In the genomic region with DNA sequence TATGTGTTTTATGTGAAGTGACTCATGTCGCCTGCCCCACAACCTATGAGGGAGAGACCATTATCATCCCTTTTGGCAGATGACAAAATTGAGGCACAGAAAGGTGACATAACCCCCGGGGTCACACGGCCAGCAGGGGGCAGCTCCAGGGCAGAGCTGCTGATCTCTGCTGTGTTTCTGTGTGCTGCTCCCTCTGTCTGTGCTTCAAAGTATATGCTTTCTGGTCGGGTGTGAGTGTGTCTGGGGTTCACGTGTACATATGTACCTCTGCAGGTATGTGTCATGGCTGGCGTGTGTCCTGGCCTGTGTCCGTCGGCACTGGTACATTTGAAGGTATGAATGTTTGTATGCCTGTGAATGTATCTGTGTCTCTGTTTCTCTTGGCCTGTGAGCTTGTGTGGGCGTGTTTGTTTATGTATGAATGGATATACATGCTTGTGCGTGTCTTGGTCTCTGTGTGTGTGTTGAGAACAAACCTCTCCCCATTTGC, we compare ENCODE assay signal across 9 cellular contexts. TPM values are rescaled to one million over a fixed set of nuclear protein-coding genes. Genes with fewer than 3 reads are reported as not detected.
DNase-seq lines count a peak whose midpoint lies in the region; ATAC-seq and TF ChIP-seq lines count a peak whose summit lies in the region.
"Had no signal": no experiment of that assay in that cellular context is flagged by ENCODE, and none has a peak within 500 bp of the region (broad histone marks: within the 10 kb centered on the region; RNA-seq: fewer than 3 reads in every experiment).

No MANE protein-coding gene starts in this region.

- H3K4me1 ChIP-seq in GM23248 (ENCODE audit: insufficient read depth) (no peaks in the 10 kb centered on the region), OCI-LY3 (ENCODE audit: low read length) (peaks cover 10% of the 10 kb centered on the region; the same call in 1 of the 2 replicates)

- H3K27ac Mint-ChIP-seq in CD14-positive monocyte, result peak overlapping the region in 1 of 7 donors; percentile 57
- no peak overlapping the region for H3K27ac Mint-ChIP-seq in activated T-cell treated with anti-CD3 and anti-CD28 coated beads, Interleukin-2, amount 50 U/mL, for 72 hours

- no peaks in the 10 kb centered on the region for H4K20me1 ChIP-seq in GM23248 (ENCODE audit: insufficient read depth)
- no peaks in the 10 kb centered on the region for H4K20me1 ChIP-seq in OCI-LY3 (ENCODE audit: insufficient read depth, low read length)

- H3K27ac ChIP-seq in GM23248 (no peak overlapping the region), OCI-LY3 (ENCODE audit: low read length) (no peak overlapping the region)

- H3K27me3 ChIP-seq in GM23248 (replicated peaks; ENCODE audit: insufficient read depth) (no peaks in the 10 kb centered on the region), OCI-LY3 (ENCODE audit: low read depth, low read length) (no peaks in the 10 kb centered on the region)

- H2AFZ ChIP-seq in GM23248 (no peak overlapping the region), OCI-LY3 (ENCODE audit: low read depth, low read length) (no peak overlapping the region)

- H3K9me3 ChIP-seq in GM23248 (ENCODE audit: low read depth) (no peaks in the 10 kb centered on the region), OCI-LY3 (ENCODE audit: insufficient read depth, low read length) (no peaks in the 10 kb centered on the region)

- no peak overlapping the region for H3K4me3 Mint-ChIP-seq in CD14-positive monocyte
- no peak overlapping the region for H3K4me3 Mint-ChIP-seq in activated T-cell treated with anti-CD3 and anti-CD28 coated beads, Interleukin-2, amount 50 U/mL, for 72 hours

- intact Hi-C loops in CD14-positive monocyte (cut with micrococcal nuclease), result no loop called here

- H3K9ac ChIP-seq in GM23248, result no peak overlapping the region
- H3K9ac ChIP-seq in OCI-LY3 (ENCODE audit: low read length), result no peak overlapping the region

- peaks cover 0 to 2% of the 10 kb centered on the region in 2 donors for H3K36me3 Mint-ChIP-seq in CD14-positive monocyte
- H3K36me3 Mint-ChIP-seq in activated T-cell treated with anti-CD3 and anti-CD28 coated beads, Interleukin-2, amount 50 U/mL, for 72 hours (ENCODE audit: insufficient read depth in 2 of 2), result peaks cover 0 to 3% of the 10 kb centered on the region in 2 donors

- TF ChIP-seq CTCF in CD14-positive monocyte (IDR thresholded peaks at IDR 0.05) (peak; percentile 50), OCI-LY3 (IDR thresholded peaks at IDR 0.05; ENCODE audit: low read depth, low read length) (peak; percentile 98)

- H3K9me3 Mint-ChIP-seq in CD14-positive monocyte, result peaks cover 0 to 14% (median 6%) of the 10 kb centered on the region in 7 donors
- no peaks in the 10 kb centered on the region for H3K9me3 Mint-ChIP-seq in activated T-cell treated with anti-CD3 and anti-CD28 coated beads, Interleukin-2, amount 50 U/mL, for 72 hours

- no peak overlapping the region for H3K4me2 ChIP-seq in GM23248 (ENCODE audit: unreplicated experiment)
- H3K4me2 ChIP-seq in OCI-LY3 (ENCODE audit: low read length), result peak overlapping the region; percentile 15; the same call in 1 of the 2 replicates

- ATAC-seq in activated T-cell treated with anti-CD3 and anti-CD28 coated beads, Interleukin-2, amount 50 U/mL, for 72 hours (replicated peaks in 1 of 2), result peak; percentile 37 to 40
- ATAC-seq in HG03135 (IDR thresholded peaks at IDR 0.05; ENCODE audit: unreplicated experiment) (no peak), HG03442 (IDR thresholded peaks at IDR 0.05; ENCODE audit: unreplicated experiment) (no peak)

- H3K4me3 ChIP-seq in GM23248 (no peak overlapping the region), OCI-LY3 (ENCODE audit: low read length) (no peak overlapping the region)

- no peaks in the 10 kb centered on the region for H3K36me3 ChIP-seq in GM23248 (ENCODE audit: low read depth)
- H3K36me3 ChIP-seq in OCI-LY3 (replicated peaks; ENCODE audit: low read depth, low read length), result no peaks in the 10 kb centered on the region

- no peaks in the 10 kb centered on the region for H3K9me2 ChIP-seq in GM23248 (ENCODE audit: insufficient read depth)

- DNase-seq in CD14-positive monocyte (ENCODE audit: low spot score) (no peak), GM23248 (peak; percentile 67), fibroblast of the conjunctiva (ENCODE audit: low read depth) (peak; percentile 36)
- peak; percentile 82 to 85 for DNase-seq in activated T-cell treated with anti-CD3 and anti-CD28 coated beads, Interleukin-2, amount 50 U/mL, for 72 hours
- DNase-seq in stimulated activated CD4-positive, alpha-beta T cell treated with anti-CD3 and anti-CD28 coated beads, Interleukin-12 subunit alpha, Interleukin-12 subunit beta, amount 100 ng/mL, for 24 hours (ENCODE audit: low read depth in 2 of 2), result peak; percentile 28 to 71

- H3K79me2 ChIP-seq in GM23248 (ENCODE audit: insufficient read depth) (no peaks in the 10 kb centered on the region), OCI-LY3 (ENCODE audit: low read length) (peaks cover 12% of the 10 kb centered on the region; the same call in 1 of the 2 replicates)

- WGBS in GM23248 (ENCODE audit: low coverage in 1 of 2, low lambda C conversion rate in 2 of 2, missing lambda C conversion rate in 2 of 2), 2 experiments, result 37 to 45% methylated on average over 10 of the region's 10 CpGs

- peaks cover 38% of the 10 kb centered on the region for H3K4me1 Mint-ChIP-seq in CD14-positive monocyte
- H3K4me1 Mint-ChIP-seq in activated T-cell treated with anti-CD3 and anti-CD28 coated beads, Interleukin-2, amount 50 U/mL, for 72 hours (ENCODE audit: low read depth), result peaks cover 33% of the 10 kb centered on the region

- no peaks in the 10 kb centered on the region for H3F3A ChIP-seq in GM23248 (ENCODE audit: insufficient read depth)

- in situ Hi-C loops in GM23248 (cut with MboI), result no loop called here

- peaks cover 26 to 40% (median 35%) of the 10 kb centered on the region in 3 donors for H3K27me3 Mint-ChIP-seq in CD14-positive monocyte (ENCODE audit: low read depth in 3 of 3)
- no peaks in the 10 kb centered on the region for H3K27me3 Mint-ChIP-seq in activated T-cell treated with anti-CD3 and anti-CD28 coated beads, Interleukin-2, amount 50 U/mL, for 72 hours (ENCODE audit: low read depth)

RNA-seq across cellular contexts. Expression of a gene that starts 7.1 kb away (rescaled TPM):
- polyA plus RNA-seq in CD14-positive monocyte, result not detected
- total RNA-seq in GM23248 (2014; rRNA removed; shearing (Covaris generic)), result 0.22 and 0.51 TPM in 2 replicates
- 0.61 and 1.1 TPM in 2 replicates for polyA plus RNA-seq in GM23248 (2016; fragmentation: Nextera tagmentation; extraction: Ambion mirVana)
- total RNA-seq in activated T-cell treated with anti-CD3 and anti-CD28 coated beads, Interleukin-2, amount 50 U/mL, for 72 hours, result 10 to 100 TPM; 46.5 to 53.8 TPM

RNA-seq across cellular contexts. Expression of a gene that starts 22.6 kb away (rescaled TPM):
- polyA plus RNA-seq in CD14-positive monocyte, result not detected
- not detected in 2 replicates for total RNA-seq in GM23248 (2014; rRNA removed; shearing (Covaris generic))
- not detected in 2 replicates for polyA plus RNA-seq in GM23248 (2016; fragmentation: Nextera tagmentation; extraction: Ambion mirVana)
- total RNA-seq in activated T-cell treated with anti-CD3 and anti-CD28 coated beads, Interleukin-2, amount 50 U/mL, for 72 hours, result not detected
- total RNA-seq: renal cortical epithelial cell had no signal

RNA-seq across cellular contexts. Expression of a gene that starts 30.0 kb away (rescaled TPM):
- 1 to 10 TPM; 3.4 to 6.4 TPM for polyA plus RNA-seq in CD14-positive monocyte
- not detected in 2 replicates for total RNA-seq in GM23248 (2014; rRNA removed; shearing (Covaris generic))
- polyA plus RNA-seq in GM23248 (2016; fragmentation: Nextera tagmentation; extraction: Ambion mirVana), result 0.82 and 1.1 TPM in 2 replicates
- total RNA-seq in activated T-cell treated with anti-CD3 and anti-CD28 coated beads, Interleukin-2, amount 50 U/mL, for 72 hours, result 1 to 10 TPM in 1 of 2 donors, under 1 TPM in 1; 0.53 to 2.1 TPM
- total RNA-seq: renal cortical epithelial cell had no signal

Comparison
In these comparisons a context has a peak if more than half of its experiments do, and no peak if none do; other contexts are left out.
1. ATAC-seq: peak in activated T-cell treated with anti-CD3 and anti-CD28 coated beads, Interleukin-2, amount 50 U/mL, for 72 hours (2 of 2); none in HG03135 (single experiment) and HG03442 (single experiment).
2. RNA of a gene that starts 7.1 kb away (total RNA-seq): 46.5 to 53.8 TPM in activated T-cell treated with anti-CD3 and anti-CD28 coated beads, Interleukin-2, amount 50 U/mL, for 72 hours; 0.22 to 0.51 TPM in GM23248; every median in the first group is over 10 times any median in the second.